2 cellular contexts compared by ENCODE assay signal in the genomic region with DNA sequence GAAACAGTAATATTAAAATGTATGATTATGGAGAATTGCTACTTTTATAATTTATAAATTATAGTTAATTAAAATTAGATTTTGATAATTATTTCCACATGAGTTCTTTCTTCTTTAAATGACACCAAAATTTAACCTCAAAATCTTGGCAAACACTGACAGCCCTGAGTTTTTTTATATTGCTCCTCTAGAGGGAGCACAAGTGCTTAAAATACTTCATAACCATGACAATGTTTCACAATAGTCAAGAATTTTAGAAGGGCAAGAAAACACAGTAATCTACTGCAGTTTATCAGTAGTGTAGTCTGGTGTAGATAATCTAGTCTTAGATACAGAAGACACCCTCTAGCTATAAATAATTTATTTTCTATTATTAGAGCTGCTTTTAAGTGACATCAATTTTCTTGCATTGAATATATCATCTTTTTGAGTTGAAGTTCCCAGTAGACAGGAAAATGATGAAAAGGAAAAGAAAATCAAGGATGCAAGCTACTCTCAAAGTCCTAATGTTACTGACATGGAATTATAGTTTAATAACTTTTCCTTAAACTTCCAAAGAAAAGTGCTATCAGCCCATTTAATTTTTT.
A peak's percentile ranks its signal among the peaks of the same experiment; 100 is the strongest.
TF ChIP-seq lines count a peak whose summit lies in the region.

No MANE protein-coding gene starts in this region.

TF ChIP-seq in HEK293T, 16 proteins besides CTCF, POLR2A, EP300 and RAD21 (continued from another document):
- TF ChIP-seq FOXA1 (IDR thresholded peaks at IDR 0.05): no peak
- no peak for TF ChIP-seq SUZ12 (IDR thresholded peaks at IDR 0.05)
- no peak for TF ChIP-seq BHLHE40 (IDR thresholded peaks at IDR 0.05; ENCODE audit: borderline replicate concordance)
- no peak for TF ChIP-seq NFRKB (IDR thresholded peaks at IDR 0.05)
- TF ChIP-seq HDGF (IDR thresholded peaks at IDR 0.05; ENCODE audit: borderline replicate concordance): no peak
TF ChIP-seq in HEK293T: peak in this region for 0.

TF ChIP-seq in HepG2, 621 proteins besides CTCF, POLR2A, EP300 and RAD21 (continued from another document):
- TF ChIP-seq RXRB (CRISPR knock-in tag; IDR thresholded peaks at IDR 0.05; ENCODE audit: borderline replicate concordance) (0 out of 2 replicates have a peak, but pooled peaks have one; percentile 10), U2AF2 (IDR thresholded peaks at IDR 0.05; ENCODE audit: low read depth, low read length) (no peak), CEBPG (CRISPR knock-in tag; IDR thresholded peaks at IDR 0.05) (peak; percentile 88), CCAR2 (optimal IDR thresholded peaks at IDR 0.05; ENCODE audit: low read depth, low read length) (no peak), STAG1 (CRISPR knock-in tag; IDR thresholded peaks at IDR 0.05) (peak; percentile 78), CEBPB (IDR thresholded peaks at IDR 0.05; ENCODE audit: borderline replicate concordance, low read depth, low read length) (peak; percentile 90)
